1 cellular context compared by ENCODE assay signal in the genomic region with DNA sequence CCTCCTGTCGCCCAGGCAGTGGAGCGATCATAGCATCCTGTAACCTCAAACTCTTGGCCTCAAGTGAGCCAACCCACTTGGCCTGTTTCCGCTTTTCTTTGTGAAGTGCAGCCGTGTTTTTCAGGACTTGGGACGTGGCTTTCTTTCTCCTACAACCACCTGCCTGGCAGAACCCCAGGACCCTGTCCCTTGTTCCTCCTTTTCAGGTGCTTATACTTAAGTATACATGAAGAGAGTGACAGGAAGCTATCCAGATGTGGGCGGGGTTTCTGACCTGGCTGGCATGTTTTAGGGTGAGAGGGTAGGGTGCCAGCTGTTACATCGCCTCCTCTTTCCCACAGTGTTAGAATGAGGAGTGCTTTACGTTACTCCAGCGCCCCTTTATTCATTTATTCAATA.
TF ChIP-seq lines count a peak whose summit lies in the region.

No MANE protein-coding gene starts in this region.

TF ChIP-seq in IMR-90, 13 proteins besides CTCF, POLR2A, EP300 and RAD21:
- TF ChIP-seq MAFK (IDR thresholded peaks at IDR 0.05; ENCODE audit: low read depth, low read length) (no peak), MAZ (IDR thresholded peaks at IDR 0.05; ENCODE audit: borderline replicate concordance, low read depth, low read length) (no peak), CHD1 (IDR thresholded peaks at IDR 0.05; ENCODE audit: low read depth, low read length) (no peak), RFX5 (IDR thresholded peaks at IDR 0.05; ENCODE audit: low read depth, low read length) (no peak)
- TF ChIP-seq, protein P1, sequence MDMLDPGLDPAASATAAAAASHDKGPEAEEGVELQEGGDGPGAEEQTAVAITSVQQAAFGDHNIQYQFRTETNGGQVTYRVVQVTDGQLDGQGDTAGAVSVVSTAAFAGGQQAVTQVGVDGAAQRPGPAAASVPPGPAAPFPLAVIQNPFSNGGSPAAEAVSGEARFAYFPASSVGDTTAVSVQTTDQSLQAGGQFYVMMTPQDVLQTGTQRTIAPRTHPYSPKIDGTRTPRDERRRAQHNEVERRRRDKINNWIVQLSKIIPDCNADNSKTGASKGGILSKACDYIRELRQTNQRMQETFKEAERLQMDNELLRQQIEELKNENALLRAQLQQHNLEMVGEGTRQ (IDR thresholded peaks at IDR 0.05; ENCODE audit: low read depth, low read length): no peak
TF ChIP-seq in IMR-90: peak in this region for 0.
